Comparison of ENCODE assay signal across 26 cellular contexts in genomic region chr4:98706935-98707334, GRCh38. TPM values are rescaled to one million over a fixed set of nuclear protein-coding genes. Genes with fewer than 3 reads are reported as not detected.
A peak's percentile ranks its signal among the peaks of the same experiment; 100 is the strongest.
DNase-seq lines count a peak whose midpoint lies in the region; ATAC-seq lines count a peak whose summit lies in the region.
"Had no signal": no experiment of that assay in that cellular context is flagged by ENCODE, and none has a peak within 500 bp of the region (broad histone marks: within the 10 kb centered on the region; RNA-seq: fewer than 3 reads in every experiment).

No MANE protein-coding gene starts in this region.

- peaks cover 56% of the 10 kb centered on the region for H3K9me3 Mint-ChIP-seq in activated CD4-positive, alpha-beta T cell treated with anti-CD3 and anti-CD28 coated beads, Interleukin-2, amount 10 ng/mL, durations not matched to agents 7 days and 5 days
- H3K9me3 Mint-ChIP-seq in CD8-positive, alpha-beta memory T cell, result peaks cover 6 to 16% (median 10%) of the 10 kb centered on the region in 5 donors
- H3K9me3 Mint-ChIP-seq in activated CD8-positive, alpha-beta T cell treated with anti-CD3 and anti-CD28 coated beads, Interleukin-2, amount 10 ng/mL, durations not matched to agents 7 days and 5 days (ENCODE audit: insufficient read depth), result peaks cover 29% of the 10 kb centered on the region
- H3K9me3 Mint-ChIP-seq in naive thymus-derived CD8-positive, alpha-beta T cell, result peaks cover 6 to 35% (median 17%) of the 10 kb centered on the region in 9 donors

- H3K27me3 ChIP-seq in CD8-positive, alpha-beta memory T cell (ENCODE audit: insufficient read depth, low read length, poor library complexity, severe bottlenecking), result no peaks in the 10 kb centered on the region
- H3K27me3 ChIP-seq: body of pancreas, foreskin keratinocyte, heart right ventricle, SJCRH30 had no signal

- H3K27me3 Mint-ChIP-seq in activated CD4-positive, alpha-beta T cell treated with anti-CD3 and anti-CD28 coated beads, Interleukin-2, amount 10 ng/mL, durations not matched to agents 7 days and 5 days, result no peaks in the 10 kb centered on the region
- no peaks in the 10 kb centered on the region for H3K27me3 Mint-ChIP-seq in CD8-positive, alpha-beta memory T cell
- no peaks in the 10 kb centered on the region for H3K27me3 Mint-ChIP-seq in activated CD8-positive, alpha-beta T cell treated with anti-CD3 and anti-CD28 coated beads, Interleukin-2, amount 10 ng/mL, durations not matched to agents 7 days and 5 days (ENCODE audit: low read depth)
- no peaks in the 10 kb centered on the region for H3K27me3 Mint-ChIP-seq in naive thymus-derived CD8-positive, alpha-beta T cell

- H3K4me3 Mint-ChIP-seq in activated CD4-positive, alpha-beta T cell treated with anti-CD3 and anti-CD28 coated beads, Interleukin-2, amount 10 ng/mL, durations not matched to agents 7 days and 5 days, result no peak overlapping the region
- peak overlapping the region in 6 of 7 donors; percentile 88 to 96 (median 90) for H3K4me3 Mint-ChIP-seq in CD8-positive, alpha-beta memory T cell
- peak overlapping the region; percentile 69 for H3K4me3 Mint-ChIP-seq in activated CD8-positive, alpha-beta T cell treated with anti-CD3 and anti-CD28 coated beads, Interleukin-2, amount 10 ng/mL, durations not matched to agents 7 days and 5 days
- H3K4me3 Mint-ChIP-seq in naive thymus-derived CD8-positive, alpha-beta T cell, result peak overlapping the region; percentile 75 to 90 (median 86)

- H3K9me3 ChIP-seq in CD8-positive, alpha-beta memory T cell (ENCODE audit: low read length), result no peaks in the 10 kb centered on the region
- H3K9me3 ChIP-seq: body of pancreas had no signal

- peak overlapping the region; percentile 95 for H3K27ac Mint-ChIP-seq in activated CD4-positive, alpha-beta T cell treated with anti-CD3 and anti-CD28 coated beads, Interleukin-2, amount 10 ng/mL, durations not matched to agents 7 days and 5 days
- H3K27ac Mint-ChIP-seq in CD8-positive, alpha-beta memory T cell, result peak overlapping the region; percentile 57 to 97 (median 92)
- H3K27ac Mint-ChIP-seq in activated CD8-positive, alpha-beta T cell treated with anti-CD3 and anti-CD28 coated beads, Interleukin-2, amount 10 ng/mL, durations not matched to agents 7 days and 5 days, result peak overlapping the region; percentile 98
- peak overlapping the region in 9 of 10 donors; percentile 2 to 94 (median 74) for H3K27ac Mint-ChIP-seq in naive thymus-derived CD8-positive, alpha-beta T cell

- peak overlapping the region; percentile 22 for H3K4me3 ChIP-seq in CD8-positive, alpha-beta memory T cell (ENCODE audit: low read length)
- H3K4me3 ChIP-seq: A549, body of pancreas, GM12878, GM23248, heart right ventricle, SJCRH30 had no signal

- H3K4me1 Mint-ChIP-seq in activated CD4-positive, alpha-beta T cell treated with anti-CD3 and anti-CD28 coated beads, Interleukin-2, amount 10 ng/mL, durations not matched to agents 7 days and 5 days, result peaks cover 27% of the 10 kb centered on the region
- H3K4me1 Mint-ChIP-seq in CD8-positive, alpha-beta memory T cell, result peaks cover 43 to 52% (median 47%) of the 10 kb centered on the region in 3 donors
- H3K4me1 Mint-ChIP-seq in activated CD8-positive, alpha-beta T cell treated with anti-CD3 and anti-CD28 coated beads, Interleukin-2, amount 10 ng/mL, durations not matched to agents 7 days and 5 days (ENCODE audit: low read depth), result peaks cover 30% of the 10 kb centered on the region
- H3K4me1 Mint-ChIP-seq in naive thymus-derived CD8-positive, alpha-beta T cell, result peaks cover 25 to 51% (median 44%) of the 10 kb centered on the region in 4 donors

- peaks cover 28% of the 10 kb centered on the region for H3K4me1 ChIP-seq in CD8-positive, alpha-beta memory T cell (ENCODE audit: insufficient read depth, low read length)
- H3K4me1 ChIP-seq: A549, body of pancreas, heart right ventricle, SJCRH30 had no signal

- no peaks in the 10 kb centered on the region for H3K36me3 ChIP-seq in CD8-positive, alpha-beta memory T cell (ENCODE audit: insufficient read depth, low read length)
- H3K36me3 ChIP-seq: heart right ventricle, SJCRH30 had no signal

- peak overlapping the region; percentile 13 for H3K27ac ChIP-seq in CD8-positive, alpha-beta memory T cell (ENCODE audit: low read depth, low read length)
- H3K27ac ChIP-seq: A549, body of pancreas, foreskin keratinocyte, GM23248, SJCRH30 had no signal

- POLR2A ChIA-PET in activated CD4-positive, alpha-beta T cell treated with anti-CD3 and anti-CD28 coated beads, Interleukin-2, amount 10 ng/mL, durations not matched to agents 7 days and 5 days (lab: Charles Lee), result no interaction called here
- POLR2A ChIA-PET in CD8-positive, alpha-beta memory T cell (lab: Charles Lee), result no interaction called here
- POLR2A ChIA-PET in activated CD8-positive, alpha-beta T cell treated with anti-CD3 and anti-CD28 coated beads, Interleukin-2, amount 10 ng/mL, durations not matched to agents 7 days and 5 days (lab: Charles Lee), result interaction anchor here (1.2 kb wide), 1 partner anchor 49 kb away, joined by 4 read pairs; the partner anchor contains the start of gene TSPAN5
- POLR2A ChIA-PET in naive thymus-derived CD8-positive, alpha-beta T cell (lab: Charles Lee), result interaction anchor here (0.6 to 1.7 kb wide), 2 partner anchors 48 to 857 kb away, joined by 4 read pairs; partner anchors contain the start of genes TRMT10A and TSPAN5

- H3K36me3 Mint-ChIP-seq in activated CD4-positive, alpha-beta T cell treated with anti-CD3 and anti-CD28 coated beads, Interleukin-2, amount 10 ng/mL, durations not matched to agents 7 days and 5 days (ENCODE audit: low read depth), result peaks cover 46% of the 10 kb centered on the region
- H3K36me3 Mint-ChIP-seq in CD8-positive, alpha-beta memory T cell, result peaks cover 1 to 27% (median 2%) of the 10 kb centered on the region in 3 donors
- H3K36me3 Mint-ChIP-seq in activated CD8-positive, alpha-beta T cell treated with anti-CD3 and anti-CD28 coated beads, Interleukin-2, amount 10 ng/mL, durations not matched to agents 7 days and 5 days (ENCODE audit: low read depth), result peaks cover 58% of the 10 kb centered on the region
- H3K36me3 Mint-ChIP-seq in naive thymus-derived CD8-positive, alpha-beta T cell, result peaks cover 0 to 18% (median 11%) of the 10 kb centered on the region in 3 donors

- CTCF ChIA-PET in activated CD4-positive, alpha-beta T cell treated with anti-CD3 and anti-CD28 coated beads, Interleukin-2, amount 10 ng/mL, durations not matched to agents 7 days and 5 days (lab: Charles Lee), result interaction anchor here (0.8 kb wide), 1 partner anchor 20 kb away, joined by 3 read pairs; no protein-coding TSS in a partner anchor
- CTCF ChIA-PET in CD8-positive, alpha-beta memory T cell (lab: Charles Lee), result interaction anchor here (1.2 kb wide), 1 partner anchor 14 kb away, joined by 3 read pairs; no protein-coding TSS in a partner anchor
- CTCF ChIA-PET in activated CD8-positive, alpha-beta T cell treated with anti-CD3 and anti-CD28 coated beads, Interleukin-2, amount 10 ng/mL, durations not matched to agents 7 days and 5 days (lab: Charles Lee), result interaction anchor here (1.8 kb wide), 1 partner anchor 49 kb away, joined by 4 read pairs; the partner anchor contains the start of gene TSPAN5

- DNase-seq in activated CD4-positive, alpha-beta T cell treated with anti-CD3 and anti-CD28 coated beads, Interleukin-2, amount 10 ng/mL, durations not matched to agents 7 days and 5 days, result no peak
- DNase-seq in activated CD4-positive, alpha-beta T cell treated with anti-CD3 and anti-CD28 coated beads for 1 hour, result no peak
- DNase-seq in CD8-positive, alpha-beta memory T cell, result no peak
- no peak for DNase-seq in activated CD8-positive, alpha-beta T cell treated with anti-CD3 and anti-CD28 coated beads, Interleukin-2, amount 10 ng/mL, durations not matched to agents 7 days and 5 days
- DNase-seq in naive thymus-derived CD8-positive, alpha-beta T cell, result no peak
- DNase-seq in NCI-H187 treated with DMSO at 0.1 percent for 48 hours (lab: John Stamatoyannopoulos, UW) (no peak), NCI-H1092 treated with DMSO at 0.1 percent for 48 hours (lab: John Stamatoyannopoulos, UW) (no peak), NCI-H510A treated with DMSO at 0.1 percent for 48 hours (lab: John Stamatoyannopoulos, UW) (no peak)
- DNase-seq: activated CD4-positive, alpha-beta T cell treated with anti-CD3 and anti-CD28 coated beads for 48 hours; body of pancreas; erythroblast; foreskin keratinocyte; GM23248; heart right ventricle; IMR-90; left colon; mesenchymal stem cell; NCI-H1105; NCI-H2081 treated with DMSO at 0.1 percent for 48 hours; NCI-H446; NK-92 treated with Interleukin-12 subunit alpha and Interleukin-12 subunit beta, amount 100 ng/mL, for 24 hours; nucleus accumbens; SJCRH30; stimulated activated CD8-positive, alpha-beta memory T cell treated with anti-CD3 and anti-CD28 coated beads, Interleukin-4, amount 100 ng/mL, for 48 hours had no signal

- no peak for ATAC-seq in activated CD8-positive, alpha-beta T cell treated with anti-CD3 and anti-CD28 coated beads, Interleukin-2, amount 10 ng/mL, durations not matched to agents 7 days and 5 days
- ATAC-seq in naive thymus-derived CD8-positive, alpha-beta T cell, result no peak
- ATAC-seq: A549, body of pancreas, foreskin keratinocyte, GM12878, heart right ventricle, left colon had no signal

RNA-seq across cellular contexts. Expression of gene TSPAN5, which starts 48.5 kb away (rescaled TPM):
- total RNA-seq in activated CD4-positive, alpha-beta T cell treated with anti-CD3 and anti-CD28 coated beads, Interleukin-2, amount 10 ng/mL, durations not matched to agents 7 days and 5 days, result 10 to 100 TPM; 17.4 to 17.6 TPM
- total RNA-seq in CD8-positive, alpha-beta memory T cell, result 10 to 100 TPM; 15.9 to 16.7 TPM
- 29.7 TPM for polyA plus RNA-seq in CD8-positive, alpha-beta memory T cell
- 10 to 100 TPM; 18.6 to 21.5 TPM for total RNA-seq in activated CD8-positive, alpha-beta T cell treated with anti-CD3 and anti-CD28 coated beads, Interleukin-2, amount 10 ng/mL, durations not matched to agents 7 days and 5 days
- 1 to 10 TPM; 5.0 to 5.4 TPM for total RNA-seq in naive thymus-derived CD8-positive, alpha-beta T cell
- polyA plus RNA-seq in naive thymus-derived CD8-positive, alpha-beta T cell, result 10 to 100 TPM in 1 of 3 donors, 1 to 10 TPM in 2; 5.9 to 13.9 (median 9.6) TPM

Comparison
In these comparisons a context has a peak if more than half of its experiments do, and no peak if none do; other contexts are left out.
1. POLR2A ChIA-PET loops: an anchor here in activated CD8-positive, alpha-beta T cell treated with anti-CD3 and anti-CD28 coated beads, Interleukin-2, amount 10 ng/mL, durations not matched to agents 7 days and 5 days (1.2 kb wide) and naive thymus-derived CD8-positive, alpha-beta T cell (0.6 to 1.7 kb wide); none called in activated CD4-positive, alpha-beta T cell treated with anti-CD3 and anti-CD28 coated beads, Interleukin-2, amount 10 ng/mL, durations not matched to agents 7 days and 5 days and CD8-positive, alpha-beta memory T cell.